19 cellular contexts compared by ENCODE assay signal in the genomic region with DNA sequence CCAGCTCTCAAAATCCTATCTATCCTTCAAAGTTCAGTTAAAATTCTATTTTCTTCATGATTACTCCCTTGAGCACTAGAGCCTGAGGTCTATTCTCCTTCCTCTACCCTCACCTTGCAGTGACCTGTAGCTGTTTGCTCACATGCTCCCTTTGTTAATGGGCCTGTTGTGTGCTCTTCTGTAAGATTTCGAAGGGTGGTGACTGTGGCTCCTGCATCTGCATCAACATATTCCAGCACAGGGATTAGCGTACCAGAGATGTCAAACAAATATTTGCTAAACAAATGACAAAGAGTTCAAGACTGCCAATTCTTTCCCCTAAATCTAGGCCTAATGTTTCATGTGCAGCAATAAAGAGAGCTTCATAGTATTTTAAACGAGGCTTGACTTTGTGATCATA.
DNase-seq lines count a peak whose midpoint lies in the region; ATAC-seq and TF ChIP-seq lines count a peak whose summit lies in the region.
"Had no signal": no experiment of that assay in that cellular context is flagged by ENCODE, and none has a peak within 500 bp of the region (broad histone marks: within the 10 kb centered on the region; RNA-seq: fewer than 3 reads in every experiment).

No MANE protein-coding gene starts in this region.

- H3K27me3 Mint-ChIP-seq in T-helper 17 cell: no peaks in the 10 kb centered on the region

- peaks cover 44 to 100% (median 96%) of the 10 kb centered on the region in 10 experiments for H3K4me1 ChIP-seq in BLaER1 treated with 17β-estradiol and CSF1 and Interleukin-3, amounts not matched to agents 10 nM and 100 nM
- peaks cover 39 to 49% of the 10 kb centered on the region in 2 experiments for H3K4me1 ChIP-seq in neutrophil (ENCODE audit: control insufficient read depth in 1 of 2, insufficient read depth in 1 of 2, low read depth in 1 of 2, low read length in 1 of 2)

- H3K4me3 Mint-ChIP-seq in T-helper 17 cell: peak overlapping the region; percentile 31

- H3K36me3 Mint-ChIP-seq in T-helper 17 cell (ENCODE audit: low read depth): peaks cover 14% of the 10 kb centered on the region

- H3K27ac ChIP-seq in BLaER1 treated with 17β-estradiol and CSF1 and Interleukin-3, amounts not matched to agents 10 nM and 100 nM: no peak overlapping the region
- H3K27ac ChIP-seq in neutrophil: peak overlapping the region; percentile 78
- H3K27ac ChIP-seq: GM23248, RWPE1, SJCRH30 had no signal

- TF ChIP-seq CTCF in neutrophil (IDR thresholded peaks at IDR 0.05): no peak

- no peak overlapping the region for H3K4me3 ChIP-seq in BLaER1 treated with 17β-estradiol and CSF1 and Interleukin-3, amounts not matched to agents 10 nM and 100 nM
- H3K4me3 ChIP-seq in neutrophil (ENCODE audit: low read depth in 1 of 2, low read length in 1 of 2): no peak overlapping the region
- H3K4me3 ChIP-seq: GM23248, SJCRH30 had no signal

- peak; percentile 49 for DNase-seq in DMS53 (lab: John Stamatoyannopoulos, UW)
- DNase-seq in T-helper 17 cell: no peak
- no peak for DNase-seq in NK-92 (lab: John Stamatoyannopoulos, UW; ENCODE audit: unreplicated experiment)
- DNase-seq in NOMO-1 treated with DMSO at 0.1 percent for 48 hours (lab: John Stamatoyannopoulos, UW; ENCODE audit: unreplicated experiment): no peak
- DNase-seq: C1 segment of cervical spinal cord; Calu3; DND-41; GDM1; GM23248; NCI-H1048; NCI-H1694; NCI-H446 treated with DMSO at 0.1 percent for 48 hours; NK-92 treated with Interleukin-12 subunit alpha and Interleukin-12 subunit beta, amount 100 ng/mL, for 24 hours; SJCRH30; SW 1271 had no signal

- H3K27ac Mint-ChIP-seq in T-helper 17 cell: peak overlapping the region; percentile 93

- peaks cover 23 to 68% (median 53%) of the 10 kb centered on the region in 11 experiments; a peak in 21 of 22 replicates for H3K36me3 ChIP-seq in BLaER1 treated with 17β-estradiol and CSF1 and Interleukin-3, amounts not matched to agents 10 nM and 100 nM
- H3K36me3 ChIP-seq in neutrophil: peaks cover 23% of the 10 kb centered on the region

- ATAC-seq in T-helper 17 cell: no peak
- ATAC-seq in HG02798 (IDR thresholded peaks at IDR 0.05; ENCODE audit: poor library complexity, unreplicated experiment): no peak

- H3K4me2 ChIP-seq in BLaER1 treated with 17β-estradiol and CSF1 and Interleukin-3, amounts not matched to agents 10 nM and 100 nM: peak overlapping the region in 10 of 11 experiments; percentile 3 to 80 (median 70); a peak in 15 of 22 replicates

- H3K27me3 ChIP-seq in BLaER1 treated with 17β-estradiol and CSF1 and Interleukin-3, amounts not matched to agents 10 nM and 100 nM: no peaks in the 10 kb centered on the region
- H3K27me3 ChIP-seq in neutrophil: no peaks in the 10 kb centered on the region
- H3K27me3 ChIP-seq: SJCRH30 had no signal

- no peak overlapping the region for H3K9ac ChIP-seq in BLaER1 treated with 17β-estradiol and CSF1 and Interleukin-3, amounts not matched to agents 10 nM and 100 nM
- H3K9ac ChIP-seq: GM23248 had no signal

- H3K4me1 Mint-ChIP-seq in T-helper 17 cell: peaks cover 58% of the 10 kb centered on the region

- no peaks in the 10 kb centered on the region for H3K9me3 ChIP-seq in BLaER1 treated with 17β-estradiol and CSF1 and Interleukin-3, amounts not matched to agents 10 nM and 100 nM (replicated peaks in 1 of 11)
- H3K9me3 ChIP-seq in T-helper 17 cell (ENCODE audit: control insufficient read depth, low read length, poor library complexity, severe bottlenecking) (no peaks in the 10 kb centered on the region), neutrophil (no peaks in the 10 kb centered on the region)
- H3K9me3 ChIP-seq: SJCRH30 had no signal

- peaks cover 0 to 72% (median 35%) of the 10 kb centered on the region in 11 experiments; a peak in 14 of 22 replicates for H4K20me1 ChIP-seq in BLaER1 treated with 17β-estradiol and CSF1 and Interleukin-3, amounts not matched to agents 10 nM and 100 nM
